ENCODE assay signal across 1 cellular context in genomic region chr4:56613101-56613862, GRCh38.
TF ChIP-seq lines count a peak whose summit lies in the region.

No MANE protein-coding gene starts in this region.

TF ChIP-seq in GM23338, 12 proteins besides CTCF, POLR2A, EP300 and RAD21 (continued from another document):
- no peak for TF ChIP-seq ZNF462 (CRISPR knock-in tag; IDR thresholded peaks at IDR 0.05)
- no peak for TF ChIP-seq NANOG (IDR thresholded peaks at IDR 0.05; ENCODE audit: borderline replicate concordance)
- no peak for TF ChIP-seq JUNB (IDR thresholded peaks at IDR 0.05; ENCODE audit: unreplicated experiment)
- TF ChIP-seq CREB1 (CRISPR knock-in tag; IDR thresholded peaks at IDR 0.05; ENCODE audit: low read depth) = no peak
- TF ChIP-seq REST (IDR thresholded peaks at IDR 0.05; ENCODE audit: unreplicated experiment) = no peak
- no peak for TF ChIP-seq ZNF331 (CRISPR knock-in tag; IDR thresholded peaks at IDR 0.05; ENCODE audit: low read depth)
- TF ChIP-seq POLR2AphosphoS5 (IDR thresholded peaks at IDR 0.05; ENCODE audit: low read depth) = no peak
- TF ChIP-seq ETS1 (IDR thresholded peaks at IDR 0.05) = no peak
- TF ChIP-seq STAT1 (IDR thresholded peaks at IDR 0.05; ENCODE audit: unreplicated experiment) = no peak
- TF ChIP-seq EZH2phosphoT487 (IDR thresholded peaks at IDR 0.05; ENCODE audit: unreplicated experiment) = no peak
- TF ChIP-seq ZNF114 (CRISPR knock-in tag; IDR thresholded peaks at IDR 0.05) = no peak
TF ChIP-seq in GM23338: peak in this region for 0.
